ENCODE assay signal across 5 cellular contexts in genomic region chr2:86839871-86840548, GRCh38. TPM values are rescaled to one million over a fixed set of nuclear protein-coding genes. Genes with fewer than 3 reads are reported as not detected.
"Had no signal": no experiment of that assay in that cellular context is flagged by ENCODE, and none has a peak within 500 bp of the region (broad histone marks: within the 10 kb centered on the region; RNA-seq: fewer than 3 reads in every experiment).

No MANE protein-coding gene starts in this region.

RNA-seq across cellular contexts. Expression of gene CD8B, which starts 21.7 kb away (rescaled TPM):
- total RNA-seq: endodermal cell, esophagus mucosa, glomerular endothelial cell, osteocyte, smooth muscle cell had no signal
- polyA plus RNA-seq: smooth muscle cell had no signal

RNA-seq across cellular contexts. Expression of gene CD8A, which starts 49.3 kb away (rescaled TPM):
- total RNA-seq: glomerular endothelial cell, osteocyte, smooth muscle cell had no signal
- polyA plus RNA-seq: smooth muscle cell had no signal
